ENCODE assay signal across 1 cellular context in genomic region chr1:186375152-186375928, GRCh38.
A peak's percentile ranks its signal among the peaks of the same experiment; 100 is the strongest.
TF ChIP-seq lines count a peak whose summit lies in the region.

ODR4 (plus strand) TSS chr1:186375838; CDS start chr1:186379786, 3,948 bp downstream.
TPR (minus strand) TSS chr1:186375253; CDS start chr1:186375028, 225 bp downstream.

TF ChIP-seq in HepG2, 621 proteins besides CTCF, POLR2A, EP300 and RAD21 (continued from another document and continues in another):
- TF ChIP-seq ZNF331 (CRISPR knock-in tag; IDR thresholded peaks at IDR 0.05) (no peak), ATF7 (IDR thresholded peaks at IDR 0.05) (peak; percentile 24), ATF7 (CRISPR knock-in tag; IDR thresholded peaks at IDR 0.05) (peak; percentile 82; the same call in 1 of the 2 replicates), REXO4 (CRISPR knock-in tag; IDR thresholded peaks at IDR 0.05; ENCODE audit: borderline replicate concordance) (no peak), NCOR1 (IDR thresholded peaks at IDR 0.05; ENCODE audit: borderline replicate concordance, low read length) (no peak), ZNF224 (CRISPR knock-in tag; IDR thresholded peaks at IDR 0.05) (no peak), ZNF441 (CRISPR knock-in tag; IDR thresholded peaks at IDR 0.05; ENCODE audit: borderline replicate concordance) (no peak), IKZF4 (CRISPR knock-in tag; IDR thresholded peaks at IDR 0.05; ENCODE audit: borderline replicate concordance, low read depth, not compliant biosample characterization) (no peak), ZNF574 (CRISPR knock-in tag; IDR thresholded peaks at IDR 0.05) (peak; percentile 98), THYN1 (CRISPR knock-in tag; IDR thresholded peaks at IDR 0.05; ENCODE audit: borderline replicate concordance, low read depth) (no peak), ZNF350 (CRISPR knock-in tag; IDR thresholded peaks at IDR 0.05; ENCODE audit: borderline replicate concordance, low read depth) (peak; percentile 97; the same call in 1 of the 2 replicates), SETDB1 (CRISPR knock-in tag; IDR thresholded peaks at IDR 0.05; ENCODE audit: borderline replicate concordance) (no peak), TBP (CRISPR knock-in tag; IDR thresholded peaks at IDR 0.05) (0 out of 2 replicates have a peak, but pooled peaks have one; percentile 62), MXD1 (CRISPR knock-in tag; IDR thresholded peaks at IDR 0.05) (no peak), HBP1 (CRISPR knock-in tag; IDR thresholded peaks at IDR 0.05; ENCODE audit: low read depth) (peak; percentile 60; the same call in 1 of the 2 replicates), MLXIP (CRISPR knock-in tag; IDR thresholded peaks at IDR 0.05; ENCODE audit: borderline replicate concordance) (no peak), CBX2 (IDR thresholded peaks at IDR 0.05; ENCODE audit: low read depth, low read length) (no peak), CBX2 (CRISPR knock-in tag; IDR thresholded peaks at IDR 0.05; ENCODE audit: low read depth) (no peak), ZBTB20 (CRISPR knock-in tag; IDR thresholded peaks at IDR 0.05; ENCODE audit: borderline replicate concordance, low read depth) (no peak), MLLT10 (CRISPR knock-in tag; IDR thresholded peaks at IDR 0.05) (no peak), ZNF451 (CRISPR knock-in tag; IDR thresholded peaks at IDR 0.05) (no peak), CENPT (CRISPR knock-in tag; IDR thresholded peaks at IDR 0.05; ENCODE audit: low read depth) (no peak), BHLHE40 (IDR thresholded peaks at IDR 0.05; ENCODE audit: low read length) (no peak), ELF3 (CRISPR knock-in tag; IDR thresholded peaks at IDR 0.05) (peak; percentile 81), LRRFIP1 (CRISPR knock-in tag; conservative IDR thresholded peaks at IDR 0.05) (no peak), GATAD1 (CRISPR knock-in tag; IDR thresholded peaks at IDR 0.05) (peak; percentile 93), ZNF142 (CRISPR knock-in tag; IDR thresholded peaks at IDR 0.05) (no peak), NR2F6 (IDR thresholded peaks at IDR 0.05) (no peak), NR2F6 (CRISPR knock-in tag; IDR thresholded peaks at IDR 0.05) (peak; percentile 39; the same call in 1 of the 2 replicates), ZFYVE20 (CRISPR knock-in tag; IDR thresholded peaks at IDR 0.05; ENCODE audit: borderline replicate concordance, low read depth) (no peak), NKX3-1 (CRISPR knock-in tag; IDR thresholded peaks at IDR 0.05) (no peak), MTA1 (CRISPR knock-in tag; IDR thresholded peaks at IDR 0.05; ENCODE audit: borderline replicate concordance) (peak; percentile 60; the same call in 1 of the 2 replicates), ZNF775 (CRISPR knock-in tag; IDR thresholded peaks at IDR 0.05; ENCODE audit: borderline replicate concordance) (no peak), ARHGAP35 (CRISPR knock-in tag; IDR thresholded peaks at IDR 0.05; ENCODE audit: borderline replicate concordance) (no peak; the same call in 1 of the 2 replicates), ZNF30 (CRISPR knock-in tag; IDR thresholded peaks at IDR 0.05) (no peak), RCOR2 (CRISPR knock-in tag; IDR thresholded peaks at IDR 0.05) (no peak), ZBTB8A (CRISPR knock-in tag; IDR thresholded peaks at IDR 0.05; ENCODE audit: borderline replicate concordance, low read depth) (peak; percentile 100), MYNN (CRISPR knock-in tag; IDR thresholded peaks at IDR 0.05; ENCODE audit: low read depth) (no peak), ZNF501 (CRISPR knock-in tag; IDR thresholded peaks at IDR 0.05) (peak; percentile 94), ZC3H13 (CRISPR knock-in tag; IDR thresholded peaks at IDR 0.05) (no peak), PBX2 (CRISPR knock-in tag; IDR thresholded peaks at IDR 0.05) (no peak), ZBTB46 (CRISPR knock-in tag; IDR thresholded peaks at IDR 0.05; ENCODE audit: borderline replicate concordance) (no peak; the same call in 1 of the 2 replicates)
